10 cellular contexts compared by ENCODE assay signal in genomic region chr5:172901012-172901780, GRCh38. TPM values are rescaled to one million over a fixed set of nuclear protein-coding genes. Genes with fewer than 3 reads are reported as not detected.
A peak's percentile ranks its signal among the peaks of the same experiment; 100 is the strongest.
DNase-seq lines count a peak whose midpoint lies in the region; ATAC-seq and TF ChIP-seq lines count a peak whose summit lies in the region.
"Had no signal": no experiment of that assay in that cellular context is flagged by ENCODE, and none has a peak within 500 bp of the region (broad histone marks: within the 10 kb centered on the region; RNA-seq: fewer than 3 reads in every experiment).

No MANE protein-coding gene starts in this region.

- peak; percentile 89 for DNase-seq in Daoy (ENCODE audit: low read depth)
- DNase-seq in ascending aorta (ENCODE audit: low spot score in 2 of 2): peak; percentile 86 to 97
- peak; percentile 14 to 16 (median 15) for DNase-seq in immature natural killer cell
- DNase-seq in sigmoid colon: peak; percentile 94
- DNase-seq in NOMO-1 (lab: John Stamatoyannopoulos, UW; ENCODE audit: unreplicated experiment in 2 of 2): no peak
- DNase-seq in activated CD4-positive, alpha-beta T cell treated with anti-CD3 and anti-CD28 coated beads, Interleukin-2, amount 10 ng/mL, durations not matched to agents 24 days and 14 days: no peak
- no peak for DNase-seq in CD1c-positive myeloid dendritic cell (ENCODE audit: extremely low spot score)
- DNase-seq: activated T-cell treated with anti-CD3 and anti-CD28 coated beads for 4 hours, NCI-H82 had no signal

- peak overlapping the region in 1 of 2 donors; percentile 55 for H3K4me3 ChIP-seq in ascending aorta
- no peak overlapping the region for H3K4me3 ChIP-seq in sigmoid colon

- peaks cover 0 to 4% (median 2%) of the 10 kb centered on the region in 3 donors for H3K27me3 Mint-ChIP-seq in immature natural killer cell (ENCODE audit: low read depth in 3 of 3)
- H3K27me3 Mint-ChIP-seq in activated CD4-positive, alpha-beta T cell treated with anti-CD3 and anti-CD28 coated beads, Interleukin-2, amount 10 ng/mL, durations not matched to agents 24 days and 14 days: no peaks in the 10 kb centered on the region

- ATAC-seq in GM21717 (IDR thresholded peaks at IDR 0.05; ENCODE audit: unreplicated experiment): no peak

- H3K4me1 Mint-ChIP-seq in immature natural killer cell: peaks cover 14 to 24% of the 10 kb centered on the region in 2 donors
- H3K4me1 Mint-ChIP-seq in activated CD4-positive, alpha-beta T cell treated with anti-CD3 and anti-CD28 coated beads, Interleukin-2, amount 10 ng/mL, durations not matched to agents 24 days and 14 days: peaks cover 13% of the 10 kb centered on the region

- H3K9me3 ChIP-seq in ascending aorta (no peaks in the 10 kb centered on the region), sigmoid colon (no peaks in the 10 kb centered on the region)

- H3K4me1 ChIP-seq in ascending aorta: peaks cover 41 to 73% of the 10 kb centered on the region in 2 donors
- H3K4me1 ChIP-seq in sigmoid colon: peaks cover 0 to 85% (median 84%) of the 10 kb centered on the region in 4 donors

- TF ChIP-seq POLR2A in sigmoid colon (IDR thresholded peaks at IDR 0.05): no peak

- peak in 3 of 4 donors; percentile 67 to 98 (median 94) for TF ChIP-seq EP300 in sigmoid colon (IDR thresholded peaks at IDR 0.05)

- intact Hi-C loops in ascending aorta (cut with DNase I) (no loop called here), sigmoid colon (cut with DNase I) (loop anchor here (10.0 kb wide), 1 partner anchor 346 kb away; no protein-coding TSS in a partner anchor)
- intact Hi-C loops in activated CD4-positive, alpha-beta T cell treated with anti-CD3 and anti-CD28 coated beads, Interleukin-2, amount 10 ng/mL, durations not matched to agents 24 days and 14 days (cut with micrococcal nuclease): no loop called here

- peaks cover 3 to 12% of the 10 kb centered on the region in 2 donors for H3K36me3 ChIP-seq in ascending aorta
- H3K36me3 ChIP-seq in sigmoid colon: peaks cover 0 to 4% (median 0%) of the 10 kb centered on the region in 4 donors

- H3K36me3 Mint-ChIP-seq in immature natural killer cell: peaks cover 0 to 31% (median 16%) of the 10 kb centered on the region in 3 donors
- peaks cover 6% of the 10 kb centered on the region for H3K36me3 Mint-ChIP-seq in activated CD4-positive, alpha-beta T cell treated with anti-CD3 and anti-CD28 coated beads, Interleukin-2, amount 10 ng/mL, durations not matched to agents 24 days and 14 days (ENCODE audit: low read depth)

- no peak overlapping the region for H3K4me3 Mint-ChIP-seq in immature natural killer cell
- H3K4me3 Mint-ChIP-seq in activated CD4-positive, alpha-beta T cell treated with anti-CD3 and anti-CD28 coated beads, Interleukin-2, amount 10 ng/mL, durations not matched to agents 24 days and 14 days: no peak overlapping the region

- H3K27me3 ChIP-seq in ascending aorta (no peaks in the 10 kb centered on the region), sigmoid colon (no peaks in the 10 kb centered on the region)

- WGBS in sigmoid colon, 2 donors: 79 to 81% methylated on average over 10 of the region's 10 CpGs

- H3K27ac ChIP-seq in ascending aorta (peak overlapping the region; percentile 96 to 97), sigmoid colon (peak overlapping the region; percentile 87 to 96 (median 90))

- peak overlapping the region; percentile 9 to 71 (median 58) for H3K27ac Mint-ChIP-seq in immature natural killer cell
- no peak overlapping the region for H3K27ac Mint-ChIP-seq in activated CD4-positive, alpha-beta T cell treated with anti-CD3 and anti-CD28 coated beads, Interleukin-2, amount 10 ng/mL, durations not matched to agents 24 days and 14 days

- no peaks in the 10 kb centered on the region for H3K9me3 Mint-ChIP-seq in immature natural killer cell
- no peaks in the 10 kb centered on the region for H3K9me3 Mint-ChIP-seq in activated CD4-positive, alpha-beta T cell treated with anti-CD3 and anti-CD28 coated beads, Interleukin-2, amount 10 ng/mL, durations not matched to agents 24 days and 14 days

- TF ChIP-seq CTCF in ascending aorta (IDR thresholded peaks at IDR 0.05): peak in 1 of 3 experiments; percentile 0
- TF ChIP-seq CTCF in sigmoid colon (IDR thresholded peaks at IDR 0.05): no peak

RNA-seq across cellular contexts. Expression of gene RPL26L1, which starts 58.0 kb away (rescaled TPM):
- 103 and 113 TPM in 2 replicates for total RNA-seq in Daoy (2014; rRNA removed; shearing (Covaris generic))
- total RNA-seq in ascending aorta (0.75 TPM), sigmoid colon (10 to 100 TPM; 11.6 to 30.9 (median 25.4) TPM)
- polyA plus RNA-seq in immature natural killer cell (10 to 100 TPM; 32.6 to 35.5 (median 33.2) TPM), sigmoid colon (10 to 100 TPM; 31.2 to 70.9 (median 41.8) TPM)
- total RNA-seq in activated CD4-positive, alpha-beta T cell treated with anti-CD3 and anti-CD28 coated beads, Interleukin-2, amount 10 ng/mL, durations not matched to agents 24 days and 14 days: 76.7 and 77.8 TPM in 2 replicates

Comparison
In these comparisons a context has a peak if more than half of its experiments do, and no peak if none do; other contexts are left out.
1. DNase-seq: peak in Daoy (single experiment), ascending aorta (2 of 2), immature natural killer cell (3 of 3) and sigmoid colon (single experiment); none in NOMO-1 (0 of 2), activated CD4-positive, alpha-beta T cell treated with anti-CD3 and anti-CD28 coated beads, Interleukin-2, amount 10 ng/mL, durations not matched to agents 24 days and 14 days (single experiment) and CD1c-positive myeloid dendritic cell (single experiment).